ENCODE assay signal across 3 cellular contexts in genomic region chr17:19047510-19047909, GRCh38. TPM values are rescaled to one million over a fixed set of nuclear protein-coding genes. Genes with fewer than 3 reads are reported as not detected.
"Had no signal": no experiment of that assay in that cellular context is flagged by ENCODE, and none has a peak within 500 bp of the region (broad histone marks: within the 10 kb centered on the region; RNA-seq: fewer than 3 reads in every experiment).

No MANE protein-coding gene starts in this region.

RNA-seq across cellular contexts. Expression of gene GRAP, which starts 0.8 kb away (rescaled TPM):
- total RNA-seq: LHCN-M2, NCI-H460, PC-3 had no signal
